In genomic region chr5:95863383-95863757, GRCh38 we compare ENCODE assay signal across 1 cellular context.
TF ChIP-seq lines count a peak whose summit lies in the region.

No MANE protein-coding gene starts in this region.

TF ChIP-seq in HepG2, 621 proteins besides CTCF, POLR2A, EP300 and RAD21 (continued from another document and continues in another):
- TF ChIP-seq ZFY (CRISPR knock-in tag; IDR thresholded peaks at IDR 0.05) (peak; percentile 35; the same call in 1 of the 2 replicates), LCORL (IDR thresholded peaks at IDR 0.05) (no peak), LCORL (CRISPR knock-in tag; IDR thresholded peaks at IDR 0.05) (0 out of 2 replicates have a peak, but pooled peaks have one; percentile 12), ZNF564 (CRISPR knock-in tag; IDR thresholded peaks at IDR 0.05) (0 out of 2 replicates have a peak, but pooled peaks have one; percentile 35), GATAD2A (CRISPR knock-in tag; IDR thresholded peaks at IDR 0.05) (peak; percentile 79), ERF (CRISPR knock-in tag; IDR thresholded peaks at IDR 0.05) (0 out of 2 replicates have a peak, but pooled peaks have one; percentile 9), SNAPC2 (CRISPR knock-in tag; IDR thresholded peaks at IDR 0.05) (no peak), FOXO1 (CRISPR knock-in tag; IDR thresholded peaks at IDR 0.05) (peak; percentile 37; the same call in 1 of the 2 replicates), ZNF609 (CRISPR knock-in tag; IDR thresholded peaks at IDR 0.05; ENCODE audit: borderline replicate concordance) (no peak), ZBTB43 (CRISPR knock-in tag; conservative IDR thresholded peaks at IDR 0.05) (0 out of 2 replicates have a peak, but pooled peaks have one; percentile 45), FUBP1 (CRISPR knock-in tag; IDR thresholded peaks at IDR 0.05; ENCODE audit: borderline replicate concordance) (no peak), ZFP41 (CRISPR knock-in tag; IDR thresholded peaks at IDR 0.05; ENCODE audit: borderline replicate concordance) (0 out of 2 replicates have a peak, but pooled peaks have one; percentile 61), RXRB (CRISPR knock-in tag; IDR thresholded peaks at IDR 0.05; ENCODE audit: borderline replicate concordance) (0 out of 2 replicates have a peak, but pooled peaks have one; percentile 26), CREB1 (IDR thresholded peaks at IDR 0.05) (no peak), CREB1 (CRISPR knock-in tag; IDR thresholded peaks at IDR 0.05) (0 out of 2 replicates have a peak, but pooled peaks have one; percentile 3), ZNF234 (CRISPR knock-in tag; conservative IDR thresholded peaks at IDR 0.05) (no peak), FOXP1 (IDR thresholded peaks at IDR 0.05) (no peak), FOXP1 (CRISPR knock-in tag; IDR thresholded peaks at IDR 0.05) (peak; percentile 46), CEBPG (CRISPR knock-in tag; IDR thresholded peaks at IDR 0.05) (peak; percentile 86), SATB2 (CRISPR knock-in tag; IDR thresholded peaks at IDR 0.05) (0 out of 2 replicates have a peak, but pooled peaks have one; percentile 15), TBX3 (IDR thresholded peaks at IDR 0.05; ENCODE audit: borderline replicate concordance) (no peak), ZNF260 (CRISPR knock-in tag; IDR thresholded peaks at IDR 0.05; ENCODE audit: borderline replicate concordance, low read depth) (no peak), HMGXB3 (CRISPR knock-in tag; IDR thresholded peaks at IDR 0.05; ENCODE audit: borderline replicate concordance) (peak; percentile 28; the same call in 1 of the 2 replicates), HOXA5 (CRISPR knock-in tag; IDR thresholded peaks at IDR 0.05) (peak; percentile 46; the same call in 1 of the 2 replicates), ZNF230 (CRISPR knock-in tag; IDR thresholded peaks at IDR 0.05) (peak; percentile 40; the same call in 1 of the 2 replicates), SP5 (CRISPR knock-in tag; IDR thresholded peaks at IDR 0.05; ENCODE audit: borderline replicate concordance, low read depth) (peak; percentile 90), MLLT10 (CRISPR knock-in tag; IDR thresholded peaks at IDR 0.05) (no peak), PRMT3 (CRISPR knock-in tag; IDR thresholded peaks at IDR 0.05; ENCODE audit: borderline replicate concordance, low read depth) (no peak), ZNF605 (CRISPR knock-in tag; IDR thresholded peaks at IDR 0.05) (0 out of 2 replicates have a peak, but pooled peaks have one; percentile 17), FOXA1 (IDR thresholded peaks at IDR 0.05) (no peak), FOXA1 (CRISPR knock-in tag; IDR thresholded peaks at IDR 0.05) (peak; percentile 71), ZKSCAN5 (CRISPR knock-in tag; IDR thresholded peaks at IDR 0.05) (no peak), ETV5 (CRISPR knock-in tag; IDR thresholded peaks at IDR 0.05; ENCODE audit: borderline replicate concordance) (peak; percentile 79), ZNF264 (CRISPR knock-in tag; IDR thresholded peaks at IDR 0.05) (0 out of 2 replicates have a peak, but pooled peaks have one; percentile 53), HDAC2 (CRISPR knock-in tag; IDR thresholded peaks at IDR 0.05) (peak; percentile 14; the same call in 1 of the 2 replicates), ZNF644 (CRISPR knock-in tag; IDR thresholded peaks at IDR 0.05; ENCODE audit: low read depth) (0 out of 2 replicates have a peak, but pooled peaks have one; percentile 34), NR2F1 (CRISPR knock-in tag; IDR thresholded peaks at IDR 0.05) (no peak), BRD4 (CRISPR knock-in tag; IDR thresholded peaks at IDR 0.05) (0 out of 2 replicates have a peak, but pooled peaks have one; percentile 50), GFI1 (CRISPR knock-in tag; IDR thresholded peaks at IDR 0.05; ENCODE audit: borderline replicate concordance) (peak; percentile 95), ZNF510 (CRISPR knock-in tag; IDR thresholded peaks at IDR 0.05; ENCODE audit: low read depth) (peak; percentile 44; the same call in 1 of the 2 replicates), HNF1B (CRISPR knock-in tag; IDR thresholded peaks at IDR 0.05) (peak; percentile 48; the same call in 1 of the 2 replicates), IRF2 (CRISPR knock-in tag; IDR thresholded peaks at IDR 0.05) (0 out of 2 replicates have a peak, but pooled peaks have one; percentile 22)
- TF ChIP-seq, protein P1, sequence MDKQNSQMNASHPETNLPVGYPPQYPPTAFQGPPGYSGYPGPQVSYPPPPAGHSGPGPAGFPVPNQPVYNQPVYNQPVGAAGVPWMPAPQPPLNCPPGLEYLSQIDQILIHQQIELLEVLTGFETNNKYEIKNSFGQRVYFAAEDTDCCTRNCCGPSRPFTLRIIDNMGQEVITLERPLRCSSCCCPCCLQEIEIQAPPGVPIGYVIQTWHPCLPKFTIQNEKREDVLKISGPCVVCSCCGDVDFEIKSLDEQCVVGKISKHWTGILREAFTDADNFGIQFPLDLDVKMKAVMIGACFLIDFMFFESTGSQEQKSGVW (CRISPR knock-in tag; IDR thresholded peaks at IDR 0.05; ENCODE audit: borderline replicate concordance) = no peak
- TF ChIP-seq, protein P2, sequence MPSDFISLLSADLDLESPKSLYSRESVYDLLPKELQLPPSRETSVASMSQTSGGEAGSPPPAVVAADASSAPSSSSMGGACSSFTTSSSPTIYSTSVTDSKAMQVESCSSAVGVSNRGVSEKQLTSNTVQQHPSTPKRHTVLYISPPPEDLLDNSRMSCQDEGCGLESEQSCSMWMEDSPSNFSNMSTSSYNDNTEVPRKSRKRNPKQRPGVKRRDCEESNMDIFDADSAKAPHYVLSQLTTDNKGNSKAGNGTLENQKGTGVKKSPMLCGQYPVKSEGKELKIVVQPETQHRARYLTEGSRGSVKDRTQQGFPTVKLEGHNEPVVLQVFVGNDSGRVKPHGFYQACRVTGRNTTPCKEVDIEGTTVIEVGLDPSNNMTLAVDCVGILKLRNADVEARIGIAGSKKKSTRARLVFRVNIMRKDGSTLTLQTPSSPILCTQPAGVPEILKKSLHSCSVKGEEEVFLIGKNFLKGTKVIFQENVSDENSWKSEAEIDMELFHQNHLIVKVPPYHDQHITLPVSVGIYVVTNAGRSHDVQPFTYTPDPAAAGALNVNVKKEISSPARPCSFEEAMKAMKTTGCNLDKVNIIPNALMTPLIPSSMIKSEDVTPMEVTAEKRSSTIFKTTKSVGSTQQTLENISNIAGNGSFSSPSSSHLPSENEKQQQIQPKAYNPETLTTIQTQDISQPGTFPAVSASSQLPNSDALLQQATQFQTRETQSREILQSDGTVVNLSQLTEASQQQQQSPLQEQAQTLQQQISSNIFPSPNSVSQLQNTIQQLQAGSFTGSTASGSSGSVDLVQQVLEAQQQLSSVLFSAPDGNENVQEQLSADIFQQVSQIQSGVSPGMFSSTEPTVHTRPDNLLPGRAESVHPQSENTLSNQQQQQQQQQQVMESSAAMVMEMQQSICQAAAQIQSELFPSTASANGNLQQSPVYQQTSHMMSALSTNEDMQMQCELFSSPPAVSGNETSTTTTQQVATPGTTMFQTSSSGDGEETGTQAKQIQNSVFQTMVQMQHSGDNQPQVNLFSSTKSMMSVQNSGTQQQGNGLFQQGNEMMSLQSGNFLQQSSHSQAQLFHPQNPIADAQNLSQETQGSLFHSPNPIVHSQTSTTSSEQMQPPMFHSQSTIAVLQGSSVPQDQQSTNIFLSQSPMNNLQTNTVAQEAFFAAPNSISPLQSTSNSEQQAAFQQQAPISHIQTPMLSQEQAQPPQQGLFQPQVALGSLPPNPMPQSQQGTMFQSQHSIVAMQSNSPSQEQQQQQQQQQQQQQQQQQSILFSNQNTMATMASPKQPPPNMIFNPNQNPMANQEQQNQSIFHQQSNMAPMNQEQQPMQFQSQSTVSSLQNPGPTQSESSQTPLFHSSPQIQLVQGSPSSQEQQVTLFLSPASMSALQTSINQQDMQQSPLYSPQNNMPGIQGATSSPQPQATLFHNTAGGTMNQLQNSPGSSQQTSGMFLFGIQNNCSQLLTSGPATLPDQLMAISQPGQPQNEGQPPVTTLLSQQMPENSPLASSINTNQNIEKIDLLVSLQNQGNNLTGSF (CRISPR knock-in tag; IDR thresholded peaks at IDR 0.05) = peak; percentile 64; the same call in 1 of the 2 replicates
